8 cellular contexts compared by ENCODE assay signal in the genomic region with DNA sequence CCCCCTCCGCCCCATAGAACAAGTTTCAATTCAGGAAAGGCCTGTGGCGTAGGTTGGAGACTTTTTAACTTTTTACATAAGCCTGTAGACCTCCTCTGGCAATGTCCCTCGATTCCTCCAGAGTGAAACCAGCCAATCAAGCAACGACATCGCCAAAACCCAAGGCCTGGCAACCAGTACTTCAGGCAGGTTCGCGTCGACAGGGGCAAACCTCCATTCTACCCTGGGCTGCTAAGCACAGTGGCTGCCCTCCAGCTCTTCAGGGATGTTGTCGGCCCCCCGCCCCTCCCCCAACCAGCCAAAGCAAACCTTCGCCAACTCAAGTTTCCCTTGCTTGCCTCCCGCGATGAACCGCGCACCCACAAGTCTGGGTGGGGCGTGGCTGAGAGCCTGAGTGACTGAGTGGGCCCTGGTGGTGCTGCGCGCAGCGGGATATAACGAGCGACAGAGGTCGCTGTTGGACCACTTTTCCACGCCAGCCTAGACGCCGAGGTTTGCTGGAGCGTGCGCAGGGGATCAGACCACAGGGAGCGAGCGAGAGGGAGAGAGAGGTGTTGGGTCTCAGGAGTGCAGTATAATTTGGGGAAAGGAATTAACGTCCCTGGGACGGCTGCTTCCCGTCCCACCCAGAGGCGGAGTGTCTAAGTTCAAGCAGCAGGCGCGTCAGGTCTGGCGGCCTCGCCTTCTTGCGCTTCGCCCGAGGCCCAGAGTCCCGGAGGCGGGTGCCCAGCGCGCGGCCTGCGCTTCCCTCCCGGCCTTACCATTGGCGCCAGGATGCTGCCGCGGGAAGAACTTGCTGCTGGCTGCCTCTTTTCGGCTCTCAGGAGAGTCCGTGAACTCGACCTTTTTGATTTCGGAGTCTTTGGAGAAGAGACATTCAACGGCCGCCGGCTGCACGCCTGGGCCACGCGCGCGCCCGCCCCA. TPM values are rescaled to one million over a fixed set of nuclear protein-coding genes. Genes with fewer than 3 reads are reported as not detected.
A peak's percentile ranks its signal among the peaks of the same experiment; 100 is the strongest.
DNase-seq lines count a peak whose midpoint lies in the region; ATAC-seq and TF ChIP-seq lines count a peak whose summit lies in the region.

No MANE protein-coding gene starts in this region.

- H3K4me3 Mint-ChIP-seq in activated CD4-positive, alpha-beta memory T cell treated with anti-CD3 and anti-CD28 coated beads for 36 hours = no peak overlapping the region
- H3K4me3 Mint-ChIP-seq in neural crest cell = peak overlapping the region; percentile 84

- peak overlapping the region; percentile 50 for H3K4me3 ChIP-seq in AG04450 (ENCODE audit: low read depth, low read length)
- peak overlapping the region; percentile 10 for H3K4me3 ChIP-seq in GM12875 (ENCODE audit: low read depth, low read length)

- H3K4me1 Mint-ChIP-seq in activated CD4-positive, alpha-beta memory T cell treated with anti-CD3 and anti-CD28 coated beads for 36 hours (ENCODE audit: low read depth) = peaks cover 22% of the 10 kb centered on the region
- peaks cover 26% of the 10 kb centered on the region for H3K4me1 Mint-ChIP-seq in neural crest cell

- peaks cover 93% of the 10 kb centered on the region for H3K27me3 ChIP-seq in AG04450 (ENCODE audit: control insufficient read depth, insufficient read depth, low read length)
- no peaks in the 10 kb centered on the region for H3K27me3 ChIP-seq in foreskin keratinocyte

- H3K9me3 ChIP-seq in AG04450 (ENCODE audit: control insufficient read depth, insufficient read depth, low read length) = peaks cover 11% of the 10 kb centered on the region

- DNase-seq in AG04450 (ENCODE audit: low read depth, low spot score) = peak; percentile 32
- DNase-seq in NCI-H1048 (lab: John Stamatoyannopoulos, UW) = peak; percentile 63
- peak; percentile 67 for DNase-seq in activated CD4-positive, alpha-beta memory T cell treated with anti-CD3 and anti-CD28 coated beads for 36 hours
- DNase-seq in foreskin keratinocyte = peak; percentile 91 to 96
- DNase-seq in neural crest cell (ENCODE audit: low read depth, low spot score) = peak; percentile 74
- DNase-seq in T-helper 9 cell = no peak

- TF ChIP-seq CTCF in AG04450 (IDR thresholded peaks at IDR 0.05; ENCODE audit: low read depth, low read length) (peak; percentile 83), GM12875 (IDR thresholded peaks at IDR 0.05; ENCODE audit: borderline replicate concordance, insufficient read depth, low read depth, low read length) (peak; percentile 82), foreskin keratinocyte (conservative IDR thresholded peaks at IDR 0.05) (peak; percentile 99), neural crest cell (conservative IDR thresholded peaks at IDR 0.05) (peak; percentile 97)

- H3K27ac ChIP-seq in AG04450 (ENCODE audit: low read depth, low read length) (no peak overlapping the region), foreskin keratinocyte (peak overlapping the region; percentile 18)

- peaks cover 78% of the 10 kb centered on the region for H3K27me3 Mint-ChIP-seq in activated CD4-positive, alpha-beta memory T cell treated with anti-CD3 and anti-CD28 coated beads for 36 hours
- H3K27me3 Mint-ChIP-seq in neural crest cell (ENCODE audit: low read depth) = peaks cover 99% of the 10 kb centered on the region

- POLR2A ChIA-PET in AG04450 (lab: Yijun Ruan, JAX) = no interaction called here
- POLR2A ChIA-PET in activated CD4-positive, alpha-beta memory T cell treated with anti-CD3 and anti-CD28 coated beads for 36 hours (lab: Charles Lee) = no interaction called here

- H3K36me3 Mint-ChIP-seq in activated CD4-positive, alpha-beta memory T cell treated with anti-CD3 and anti-CD28 coated beads for 36 hours = peaks cover 25% of the 10 kb centered on the region
- H3K36me3 Mint-ChIP-seq in neural crest cell (ENCODE audit: low read depth) = peaks cover 3% of the 10 kb centered on the region

- H3K9me3 Mint-ChIP-seq in activated CD4-positive, alpha-beta memory T cell treated with anti-CD3 and anti-CD28 coated beads for 36 hours = no peaks in the 10 kb centered on the region
- H3K9me3 Mint-ChIP-seq in neural crest cell = no peaks in the 10 kb centered on the region

- CTCF ChIA-PET in AG04450 (lab: Charles Lee) = interaction anchor here (0.5 to 3.8 kb wide), 11 partner anchors 12 to 999 kb away, joined by 3 to 22 read pairs (median 3); no protein-coding TSS in a partner anchor
- CTCF ChIA-PET in activated CD4-positive, alpha-beta memory T cell treated with anti-CD3 and anti-CD28 coated beads for 36 hours (lab: Charles Lee) = interaction anchor here (0.8 kb wide), 1 partner anchor 12 kb away, joined by 3 read pairs; no protein-coding TSS in a partner anchor

- peak overlapping the region; percentile 8 for H3K27ac Mint-ChIP-seq in activated CD4-positive, alpha-beta memory T cell treated with anti-CD3 and anti-CD28 coated beads for 36 hours
- no peak overlapping the region for H3K27ac Mint-ChIP-seq in neural crest cell (ENCODE audit: unreplicated experiment)

- H3K4me1 ChIP-seq in foreskin keratinocyte = no peaks in the 10 kb centered on the region

- intact Hi-C loops in activated CD4-positive, alpha-beta memory T cell treated with anti-CD3 and anti-CD28 coated beads for 36 hours (cut with micrococcal nuclease) = loop anchor here (2.0 to 5.0 kb wide), 3 partner anchors 19 to 1885 kb away; a partner anchor contains a TSS

- peak; percentile 98 for ATAC-seq in HG02798 (IDR thresholded peaks at IDR 0.05; ENCODE audit: poor library complexity, unreplicated experiment)
- peak; percentile 90 for ATAC-seq in foreskin keratinocyte

RNA-seq across cellular contexts. Expression of a gene that starts 9.0 kb away (rescaled TPM):
- 0.05 and 0.07 TPM in 2 replicates for polyA plus RNA-seq in AG04450 (2011; rRNA removed)
- not detected in 2 replicates for polyA minus RNA-seq in AG04450 (2011; rRNA and poly(A)+ RNA removed)
- not detected for total RNA-seq in activated CD4-positive, alpha-beta memory T cell treated with anti-CD3 and anti-CD28 coated beads for 36 hours
- total RNA-seq in foreskin keratinocyte = 22.2 and 27.1 TPM in 2 replicates
- polyA plus RNA-seq in foreskin keratinocyte = 15.4 and 19.3 TPM in 2 replicates
- 0.58 and 0.77 TPM in 2 replicates for total RNA-seq in neural crest cell

Comparison
In these comparisons a context has a peak if more than half of its experiments do, and no peak if none do; other contexts are left out.
1. RNA of a gene that starts 9.0 kb away (total RNA-seq): 22.2 to 27.1 TPM in foreskin keratinocyte; 0.58 to 0.77 TPM in neural crest cell and not detected in activated CD4-positive, alpha-beta memory T cell treated with anti-CD3 and anti-CD28 coated beads for 36 hours; every median in the first group is over 10 times any median in the second.
2. Peak in every context shown above with its lines, with median percentiles within 50 percentile points of each other: CTCF ChIP-seq.